In the genomic region with DNA sequence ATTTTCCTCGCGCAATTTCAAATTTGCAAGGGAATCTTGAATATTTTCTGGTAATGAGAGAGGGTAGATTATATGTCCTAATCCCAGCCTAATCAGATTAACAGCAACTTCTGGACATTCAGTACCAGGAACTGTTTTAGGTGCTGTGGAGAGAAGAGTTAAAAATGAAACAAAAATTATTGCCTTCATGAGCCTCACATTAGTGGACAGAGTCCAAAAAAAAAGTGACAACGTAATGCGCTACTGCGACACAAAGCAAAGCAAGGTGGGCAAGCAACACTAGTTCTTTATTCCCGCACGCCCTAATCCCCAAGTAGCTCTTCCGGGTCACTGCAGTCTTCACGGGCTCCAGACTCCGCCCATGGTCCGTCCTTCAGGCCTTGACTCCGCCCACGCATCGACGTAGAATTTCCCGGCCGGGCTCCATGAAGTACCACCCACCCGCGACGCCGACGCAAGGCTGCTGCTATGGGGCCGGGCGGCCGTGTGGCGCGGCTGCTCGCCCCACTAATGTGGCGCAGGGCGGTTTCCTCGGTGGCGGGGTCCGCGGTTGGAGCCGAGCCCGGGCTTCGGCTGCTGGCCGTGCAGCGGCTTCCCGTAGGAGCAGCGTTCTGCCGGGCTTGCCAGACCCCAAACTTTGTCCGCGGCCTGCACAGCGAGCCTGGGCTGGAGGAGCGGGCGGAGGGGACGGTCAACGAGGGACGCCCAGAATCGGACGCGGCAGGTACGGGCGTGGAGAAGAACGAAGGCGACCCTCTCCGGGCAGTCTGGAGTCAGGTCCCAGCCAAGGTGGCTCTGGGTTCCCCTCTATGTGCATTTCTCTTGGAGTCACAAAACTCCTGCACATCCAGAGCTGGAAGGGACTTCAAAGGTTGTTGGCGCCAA, we compare ENCODE assay signal across 1 cellular context.
A peak's percentile ranks its signal among the peaks of the same experiment; 100 is the strongest.
TF ChIP-seq lines count a peak whose summit lies in the region.

MALSU1 (plus strand) TSS at position 455 of the 885 bp plus-strand sequence; CDS start at position 469, 14 bp downstream.

TF ChIP-seq in HepG2, 621 proteins besides CTCF, POLR2A, EP300 and RAD21 (continued from another document and continues in another):
- TF ChIP-seq SMAD1 (CRISPR knock-in tag; IDR thresholded peaks at IDR 0.05; ENCODE audit: borderline replicate concordance, low read depth) (no peak), ZNF530 (CRISPR knock-in tag; IDR thresholded peaks at IDR 0.05; ENCODE audit: low read depth) (no peak), MTF2 (CRISPR knock-in tag; IDR thresholded peaks at IDR 0.05; ENCODE audit: borderline replicate concordance) (no peak; the same call in 1 of the 2 replicates), DMAP1 (CRISPR knock-in tag; IDR thresholded peaks at IDR 0.05) (peak; percentile 86), ETS1 (CRISPR knock-in tag; IDR thresholded peaks at IDR 0.05) (no peak), ZNF563 (CRISPR knock-in tag; IDR thresholded peaks at IDR 0.05) (peak; percentile 75; the same call in 1 of the 2 replicates), MEIS1 (CRISPR knock-in tag; IDR thresholded peaks at IDR 0.05; ENCODE audit: borderline replicate concordance) (peak; percentile 66), ZNF777 (CRISPR knock-in tag; IDR thresholded peaks at IDR 0.05) (peak; percentile 53; the same call in 1 of the 2 replicates), PAWR (CRISPR knock-in tag; IDR thresholded peaks at IDR 0.05; ENCODE audit: borderline replicate concordance) (no peak), ZHX1 (CRISPR knock-in tag; IDR thresholded peaks at IDR 0.05; ENCODE audit: low read depth) (no peak; the same call in 1 of the 2 replicates), ZNF790 (CRISPR knock-in tag; IDR thresholded peaks at IDR 0.05; ENCODE audit: borderline replicate concordance) (no peak), FOXO4 (CRISPR knock-in tag; conservative IDR thresholded peaks at IDR 0.05) (no peak), TRIM24 (CRISPR knock-in tag; IDR thresholded peaks at IDR 0.05) (no peak), ZNF282 (IDR thresholded peaks at IDR 0.05; ENCODE audit: partially characterized antibody) (no peak), SAP130 (CRISPR knock-in tag; IDR thresholded peaks at IDR 0.05; ENCODE audit: low read depth) (peak; percentile 92), ZNF446 (CRISPR knock-in tag; IDR thresholded peaks at IDR 0.05) (peak; percentile 39; the same call in 1 of the 2 replicates), CREB3 (CRISPR knock-in tag; IDR thresholded peaks at IDR 0.05) (no peak), MTA1 (CRISPR knock-in tag; IDR thresholded peaks at IDR 0.05; ENCODE audit: borderline replicate concordance) (peak; percentile 75; the same call in 1 of the 2 replicates), KLF6 (CRISPR knock-in tag; IDR thresholded peaks at IDR 0.05) (peak; percentile 75; the same call in 1 of the 2 replicates), SNAPC2 (CRISPR knock-in tag; IDR thresholded peaks at IDR 0.05) (0 out of 2 replicates have a peak, but pooled peaks have one; percentile 52), ZNF367 (CRISPR knock-in tag; IDR thresholded peaks at IDR 0.05; ENCODE audit: borderline replicate concordance) (no peak), PPARG (CRISPR knock-in tag; conservative IDR thresholded peaks at IDR 0.05) (no peak), ELF1 (CRISPR knock-in tag; IDR thresholded peaks at IDR 0.05) (peak; percentile 88), ZNF781 (CRISPR knock-in tag; IDR thresholded peaks at IDR 0.05; ENCODE audit: borderline replicate concordance, not compliant biosample characterization) (peak; percentile 34), ZNF619 (CRISPR knock-in tag; IDR thresholded peaks at IDR 0.05) (no peak), HMG20A (CRISPR knock-in tag; IDR thresholded peaks at IDR 0.05; ENCODE audit: borderline replicate concordance) (no peak), ARID5B (CRISPR knock-in tag; IDR thresholded peaks at IDR 0.05) (peak; percentile 56; the same call in 1 of the 2 replicates), ZNF574 (CRISPR knock-in tag; IDR thresholded peaks at IDR 0.05) (peak; percentile 59), ZBTB20 (CRISPR knock-in tag; IDR thresholded peaks at IDR 0.05; ENCODE audit: borderline replicate concordance, low read depth) (0 out of 2 replicates have a peak, but pooled peaks have one; percentile 35), ZNF589 (CRISPR knock-in tag; conservative IDR thresholded peaks at IDR 0.05) (peak; percentile 70; the same call in 1 of the 2 replicates), FIP1L1 (IDR thresholded peaks at IDR 0.05; ENCODE audit: borderline replicate concordance, insufficient read depth, low read depth, low read length) (no peak), ZNF766 (CRISPR knock-in tag; IDR thresholded peaks at IDR 0.05; ENCODE audit: borderline replicate concordance) (no peak; the same call in 1 of the 2 replicates), GATA4 (IDR thresholded peaks at IDR 0.05; ENCODE audit: borderline replicate concordance, low read depth) (peak; percentile 44; the same call in 1 of the 2 replicates), MAFG (CRISPR knock-in tag; IDR thresholded peaks at IDR 0.05) (no peak), ZFP90 (CRISPR knock-in tag; IDR thresholded peaks at IDR 0.05; ENCODE audit: borderline replicate concordance) (no peak; the same call in 1 of the 2 replicates), MEIS2 (CRISPR knock-in tag; IDR thresholded peaks at IDR 0.05) (0 out of 2 replicates have a peak, but pooled peaks have one; percentile 14), BRCA1 (CRISPR knock-in tag; IDR thresholded peaks at IDR 0.05) (no peak), RFXAP (CRISPR knock-in tag; IDR thresholded peaks at IDR 0.05; ENCODE audit: borderline replicate concordance) (no peak), GLMP (CRISPR knock-in tag; IDR thresholded peaks at IDR 0.05; ENCODE audit: borderline replicate concordance) (no peak)
- TF ChIP-seq, protein P1, sequence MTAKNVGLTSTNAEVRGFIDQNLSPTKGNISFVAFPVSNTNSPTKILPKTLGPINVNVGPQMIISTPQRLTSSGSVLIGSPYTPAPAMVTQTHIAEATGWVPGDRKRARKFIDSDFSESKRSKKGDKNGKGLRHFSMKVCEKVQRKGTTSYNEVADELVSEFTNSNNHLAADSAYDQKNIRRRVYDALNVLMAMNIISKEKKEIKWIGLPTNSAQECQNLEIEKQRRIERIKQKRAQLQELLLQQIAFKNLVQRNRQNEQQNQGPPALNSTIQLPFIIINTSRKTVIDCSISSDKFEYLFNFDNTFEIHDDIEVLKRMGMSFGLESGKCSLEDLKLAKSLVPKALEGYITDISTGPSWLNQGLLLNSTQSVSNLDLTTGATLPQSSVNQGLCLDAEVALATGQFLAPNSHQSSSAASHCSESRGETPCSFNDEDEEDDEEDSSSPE (CRISPR knock-in tag; IDR thresholded peaks at IDR 0.05): peak; percentile 69; the same call in 1 of the 2 replicates
- TF ChIP-seq, protein P2, sequence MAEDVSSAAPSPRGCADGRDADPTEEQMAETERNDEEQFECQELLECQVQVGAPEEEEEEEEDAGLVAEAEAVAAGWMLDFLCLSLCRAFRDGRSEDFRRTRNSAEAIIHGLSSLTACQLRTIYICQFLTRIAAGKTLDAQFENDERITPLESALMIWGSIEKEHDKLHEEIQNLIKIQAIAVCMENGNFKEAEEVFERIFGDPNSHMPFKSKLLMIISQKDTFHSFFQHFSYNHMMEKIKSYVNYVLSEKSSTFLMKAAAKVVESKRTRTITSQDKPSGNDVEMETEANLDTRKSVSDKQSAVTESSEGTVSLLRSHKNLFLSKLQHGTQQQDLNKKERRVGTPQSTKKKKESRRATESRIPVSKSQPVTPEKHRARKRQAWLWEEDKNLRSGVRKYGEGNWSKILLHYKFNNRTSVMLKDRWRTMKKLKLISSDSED (CRISPR knock-in tag; IDR thresholded peaks at IDR 0.05): no peak
